Comparison of ENCODE assay signal across 21 cellular contexts in the genomic region with DNA sequence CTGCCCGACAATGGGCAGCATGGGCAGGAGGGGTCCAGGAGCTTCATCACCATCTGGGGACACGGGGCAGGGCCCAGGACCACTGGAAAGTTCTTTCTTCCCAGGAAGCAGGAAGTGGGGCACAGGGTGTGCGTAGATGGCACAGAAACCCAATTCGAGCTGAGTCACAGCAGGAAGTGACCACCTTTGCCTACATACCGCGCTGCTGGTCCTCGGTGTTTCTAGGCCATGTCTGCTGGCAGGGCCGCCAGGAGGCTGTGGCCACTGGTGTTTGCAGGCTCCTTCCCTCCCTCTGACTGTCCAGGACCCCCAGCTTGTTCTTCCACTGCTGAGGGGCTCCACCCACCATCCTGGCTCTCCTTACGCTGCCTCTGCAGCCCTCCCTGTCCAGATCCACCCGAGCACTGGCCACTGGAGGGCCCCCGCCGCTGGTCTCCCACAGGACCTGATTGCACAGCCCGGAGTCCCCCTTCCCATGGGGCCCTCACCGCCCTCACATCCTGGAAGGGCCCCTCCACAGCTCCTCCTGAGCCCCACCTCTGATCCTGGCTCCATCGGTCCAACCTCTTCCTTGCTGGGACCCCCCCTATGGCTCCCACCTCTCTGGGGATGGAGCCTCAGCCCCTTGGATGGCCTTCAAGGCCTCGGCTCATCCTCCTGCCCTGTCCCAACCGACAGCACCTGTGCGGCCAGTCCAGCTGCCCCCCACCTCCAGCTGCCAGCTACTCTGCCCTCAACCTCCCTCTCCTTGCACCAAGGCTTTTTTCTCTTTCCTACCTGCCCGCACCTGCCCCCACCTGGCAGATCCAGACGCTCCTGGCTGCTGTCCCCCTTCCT. TPM values are rescaled to one million over a fixed set of nuclear protein-coding genes. Genes with fewer than 3 reads are reported as not detected.
DNase-seq lines count a peak whose midpoint lies in the region; ATAC-seq, FAIRE-seq and TF ChIP-seq lines count a peak whose summit lies in the region.
"Had no signal": no experiment of that assay in that cellular context is flagged by ENCODE, and none has a peak within 500 bp of the region (broad histone marks: within the 10 kb centered on the region; RNA-seq: fewer than 3 reads in every experiment).

No MANE protein-coding gene starts in this region.

- peak overlapping the region; percentile 75 for H2AK5ac ChIP-seq in neuronal stem cell (ENCODE audit: low read depth, low read length)

- H4K91ac ChIP-seq in neuronal stem cell (ENCODE audit: low read depth, low read length, poor library complexity): no peak overlapping the region

- H2AFZ ChIP-seq in neuronal stem cell (ENCODE audit: low read length): no peak overlapping the region

- peak overlapping the region; percentile 57 for H3K27ac Mint-ChIP-seq in CD8-positive, alpha-beta T cell
- H3K27ac Mint-ChIP-seq: B cell had no signal

- no peaks in the 10 kb centered on the region for H3K9me3 ChIP-seq in CD8-positive, alpha-beta T cell (ENCODE audit: low read length)
- H3K9me3 ChIP-seq in HEK293 (ENCODE audit: control insufficient read depth, insufficient read depth, low read depth, low read length) (no peaks in the 10 kb centered on the region), neuronal stem cell (replicated peaks in 1 of 2; ENCODE audit: control insufficient read depth in 2 of 2, insufficient read depth in 1 of 2, low read depth in 1 of 2, low read length in 2 of 2) (no peaks in the 10 kb centered on the region)
- H3K9me3 ChIP-seq: pancreas, Peyer's patch, thyroid gland had no signal

- TF ChIP-seq CTCF in CD8-positive, alpha-beta T cell (IDR thresholded peaks at IDR 0.05): no peak
- TF ChIP-seq CTCF in HEK293 (tag by site-specific recombination; IDR thresholded peaks at IDR 0.05) (peak; percentile 30; the same call in 1 of the 2 replicates), bronchial epithelial cell (IDR thresholded peaks at IDR 0.05; ENCODE audit: insufficient read depth, low read length, severe bottlenecking) (no peak)

- no peak overlapping the region for H3K4me3 Mint-ChIP-seq in CD8-positive, alpha-beta T cell
- H3K4me3 Mint-ChIP-seq: B cell had no signal

- intact Hi-C loops in CD8-positive, alpha-beta T cell (cut with DNase I, micrococcal nuclease): no loop called here

- no CpG with 5 or more reads among the region's 20 CpGs for WGBS in neuronal stem cell (ENCODE audit: extremely low coverage in 2 of 2, insufficient read length in 2 of 2, insufficient replicate concordance in 1 of 2), 2 donors

- peak overlapping the region; percentile 67 for H3K18ac ChIP-seq in neuronal stem cell (ENCODE audit: low read length)

- H3K27me3 ChIP-seq in CD8-positive, alpha-beta T cell (ENCODE audit: insufficient read depth, low read length): no peaks in the 10 kb centered on the region
- H3K27me3 ChIP-seq in bronchial epithelial cell (ENCODE audit: control insufficient read depth, insufficient read depth, low read length) (peaks cover 3% of the 10 kb centered on the region), neuronal stem cell (ENCODE audit: control insufficient read depth in 3 of 3, insufficient read depth in 3 of 3, low read depth in 1 of 3, low read length in 3 of 3) (no peaks in the 10 kb centered on the region)
- H3K27me3 ChIP-seq: cardiac muscle cell, pancreas, Peyer's patch, thyroid gland had no signal

- no peaks in the 10 kb centered on the region for H3K36me3 ChIP-seq in CD8-positive, alpha-beta T cell (ENCODE audit: insufficient read depth, low read length)
- no peaks in the 10 kb centered on the region for H3K36me3 ChIP-seq in HEK293 (ENCODE audit: control insufficient read depth in 2 of 2, insufficient read depth in 1 of 2, low read length in 2 of 2)
- no peaks in the 10 kb centered on the region for H3K36me3 ChIP-seq in bronchial epithelial cell (ENCODE audit: control insufficient read depth, insufficient read depth, low read length)
- H3K36me3 ChIP-seq in neuronal stem cell (replicated peaks in 1 of 2; ENCODE audit: control insufficient read depth in 2 of 2, insufficient read depth in 2 of 2, low read length in 2 of 2): no peaks in the 10 kb centered on the region
- H3K36me3 ChIP-seq: cardiac muscle cell, pancreas, Peyer's patch, thyroid gland had no signal

- H3K9ac ChIP-seq in neuronal stem cell (ENCODE audit: low read depth, low read length, poor library complexity): no peak overlapping the region
- H3K9ac ChIP-seq: KMS-11 had no signal

- CTCF ChIA-PET in CD8-positive, alpha-beta T cell (lab: Charles Lee): interaction anchor here (1.0 to 2.6 kb wide), 4 partner anchors 14 to 131 kb away, joined by 3 to 7 read pairs (median 3); a partner anchor contains a TSS
- CTCF ChIA-PET in HEK293 (lab: Yijun Ruan, JAX): interaction anchor here (0.9 to 4.8 kb wide), 3 partner anchors 11 to 156 kb away, joined by 3 to 19 read pairs (median 5); a partner anchor contains a TSS

- FAIRE-seq in bronchial epithelial cell (lab: Jason Lieb, UNC): no peak
- FAIRE-seq: pancreas had no signal

- H3K79me1 ChIP-seq in neuronal stem cell (ENCODE audit: low read depth, low read length): peaks cover 7% of the 10 kb centered on the region

- DNase-seq in CD8-positive, alpha-beta T cell: no peak
- DNase-seq in bronchial epithelial cell (ENCODE audit: low read depth) (peak; percentile 14), neuronal stem cell (ENCODE audit: low spot score) (no peak), cerebellar cortex (ENCODE audit: low spot score) (no peak), NCI-H1417 treated with DMSO at 0.1 percent for 48 hours (lab: John Stamatoyannopoulos, UW) (no peak)
- DNase-seq: activated CD4-positive, alpha-beta T cell treated with anti-CD3 and anti-CD28 coated beads, Interleukin-2, amount 50 U/mL, for 4 hours; effector CD8-positive, alpha-beta T cell; left colon; NCI-H1436; NCI-H2171 treated with DMSO at 0.1 percent for 48 hours; NCI-H82; thyroid gland had no signal

- H3K4me1 ChIP-seq in CD8-positive, alpha-beta T cell (ENCODE audit: insufficient read depth, low read length): no peaks in the 10 kb centered on the region
- H3K4me1 ChIP-seq in HEK293 (ENCODE audit: control insufficient read depth, insufficient read depth, low read length) (no peaks in the 10 kb centered on the region), neuronal stem cell (ENCODE audit: control insufficient read depth in 2 of 2, insufficient read depth in 1 of 2, low read depth in 1 of 2, low read length in 2 of 2) (peaks cover 3 to 12% of the 10 kb centered on the region in 2 donors)
- H3K4me1 ChIP-seq: pancreas, thyroid gland had no signal

- no peaks in the 10 kb centered on the region for H3K9me3 Mint-ChIP-seq in CD8-positive, alpha-beta T cell

- no peaks in the 10 kb centered on the region for H3K36me3 Mint-ChIP-seq in CD8-positive, alpha-beta T cell

- H3K27me3 Mint-ChIP-seq in CD8-positive, alpha-beta T cell (ENCODE audit: low read depth): no peaks in the 10 kb centered on the region
- H3K27me3 Mint-ChIP-seq: B cell had no signal

- H2BK120ac ChIP-seq in neuronal stem cell (ENCODE audit: low read depth, low read length): no peak overlapping the region

- H4K8ac ChIP-seq in neuronal stem cell (ENCODE audit: low read depth, low read length): peak overlapping the region; percentile 23

- ATAC-seq in CD8-positive, alpha-beta T cell: no peak
- no peak for ATAC-seq in HG03025 (IDR thresholded peaks at IDR 0.05; ENCODE audit: low FRiP score, unreplicated experiment)
- ATAC-seq: left colon, pancreas had no signal

- no peak overlapping the region for H3K4me3 ChIP-seq in CD8-positive, alpha-beta T cell (ENCODE audit: low read depth, low read length)
- H3K4me3 ChIP-seq in HEK293 (ENCODE audit: low read depth, low read length) (no peak overlapping the region), bronchial epithelial cell (ENCODE audit: low read depth, low read length) (no peak overlapping the region), neuronal stem cell (ENCODE audit: low read length in 2 of 2) (peak overlapping the region in 1 of 2 donors; percentile 32)
- H3K4me3 ChIP-seq: cardiac muscle cell, pancreas, Peyer's patch, smooth muscle cell, thyroid gland had no signal

- H3K4ac ChIP-seq in neuronal stem cell (ENCODE audit: low read length): no peak overlapping the region

- H3K4me2 ChIP-seq in neuronal stem cell (ENCODE audit: insufficient read depth, low read length, poor library complexity, severe bottlenecking): no peak overlapping the region
- H3K4me2 ChIP-seq: KMS-11, smooth muscle cell had no signal

- H2BK5ac ChIP-seq in neuronal stem cell (ENCODE audit: low read length): peak overlapping the region; percentile 29

- H3K27ac ChIP-seq in CD8-positive, alpha-beta T cell (ENCODE audit: low read depth, low read length): no peak overlapping the region
- H3K27ac ChIP-seq in HEK293 (ENCODE audit: extremely low read depth, low read depth, low read length) (no peak overlapping the region), neuronal stem cell (replicated peaks; ENCODE audit: low read length) (no peak overlapping the region)
- H3K27ac ChIP-seq: cardiac muscle cell, KMS-11, pancreas, Peyer's patch, thyroid gland had no signal

- H3K14ac ChIP-seq in neuronal stem cell (ENCODE audit: low read length): peak overlapping the region; percentile 85

- no peak overlapping the region for H2BK15ac ChIP-seq in neuronal stem cell (ENCODE audit: low read length)

- no peak overlapping the region for H3K23ac ChIP-seq in neuronal stem cell (ENCODE audit: low read depth, low read length, poor library complexity)

- peak overlapping the region; percentile 16 for H2BK12ac ChIP-seq in neuronal stem cell (ENCODE audit: low read length)

- H3K4me1 Mint-ChIP-seq in CD8-positive, alpha-beta T cell (ENCODE audit: low read depth): no peaks in the 10 kb centered on the region
- H3K4me1 Mint-ChIP-seq: B cell had no signal

- POLR2A ChIA-PET in CD8-positive, alpha-beta T cell (lab: Charles Lee): no interaction called here
- POLR2A ChIA-PET in HEK293 (lab: Yijun Ruan, JAX): interaction anchor here (2.8 kb wide), 1 partner anchor 14 kb away, joined by 13 read pairs; a partner anchor contains a TSS

TF ChIP-seq in HEK293, 187 proteins besides CTCF, POLR2A, EP300 and RAD21 (continues in another document):
- no peak for TF ChIP-seq TCF7L2 (IDR thresholded peaks at IDR 0.05; ENCODE audit: borderline replicate concordance, low read depth, low read length)
- TF ChIP-seq, protein P1, sequence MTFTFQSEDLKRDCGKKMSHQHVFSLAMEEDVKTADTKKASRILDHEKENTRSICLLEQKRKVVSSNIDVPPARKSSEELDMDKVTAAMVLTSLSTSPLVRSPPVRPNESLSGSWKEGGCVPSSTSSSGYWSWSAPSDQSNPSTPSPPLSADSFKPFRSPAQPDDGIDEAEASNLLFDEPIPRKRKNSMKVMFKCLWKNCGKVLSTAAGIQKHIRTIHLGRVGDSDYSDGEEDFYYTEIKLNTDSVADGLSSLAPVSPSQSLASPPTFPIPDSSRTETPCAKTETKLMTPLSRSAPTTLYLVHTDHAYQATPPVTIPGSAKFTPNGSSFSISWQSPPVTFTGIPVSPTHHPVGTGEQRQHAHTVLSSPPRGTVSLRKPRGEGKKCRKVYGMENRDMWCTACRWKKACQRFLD (tag by site-specific recombination; IDR thresholded peaks at IDR 0.05): no peak

RNA-seq across cellular contexts. Expression of a gene that starts 14.5 kb away (rescaled TPM):
- total RNA-seq in CD8-positive, alpha-beta T cell: 1 to 10 TPM; 2.8 to 2.9 TPM
- 0.26 and 0.38 TPM in 2 replicates for total RNA-seq in bronchial epithelial cell
- 1.2 TPM for polyA plus RNA-seq in neuronal stem cell (2013, experiment 1 of 2)
- polyA plus RNA-seq in neuronal stem cell (2013, experiment 2 of 2): 0.90 TPM
- total RNA-seq: H4 had no signal

RNA-seq across cellular contexts. Expression of a gene that starts 33.9 kb away (rescaled TPM):
- 10 to 100 TPM; 35.4 to 35.9 TPM for total RNA-seq in CD8-positive, alpha-beta T cell
- total RNA-seq in bronchial epithelial cell: 7.2 and 8.4 TPM in 2 replicates
- 17.1 TPM for polyA plus RNA-seq in neuronal stem cell (2013, experiment 1 of 2)
- polyA plus RNA-seq in neuronal stem cell (2013, experiment 2 of 2): 17.1 TPM
